ENCODE assay signal across 16 cellular contexts in the genomic region with DNA sequence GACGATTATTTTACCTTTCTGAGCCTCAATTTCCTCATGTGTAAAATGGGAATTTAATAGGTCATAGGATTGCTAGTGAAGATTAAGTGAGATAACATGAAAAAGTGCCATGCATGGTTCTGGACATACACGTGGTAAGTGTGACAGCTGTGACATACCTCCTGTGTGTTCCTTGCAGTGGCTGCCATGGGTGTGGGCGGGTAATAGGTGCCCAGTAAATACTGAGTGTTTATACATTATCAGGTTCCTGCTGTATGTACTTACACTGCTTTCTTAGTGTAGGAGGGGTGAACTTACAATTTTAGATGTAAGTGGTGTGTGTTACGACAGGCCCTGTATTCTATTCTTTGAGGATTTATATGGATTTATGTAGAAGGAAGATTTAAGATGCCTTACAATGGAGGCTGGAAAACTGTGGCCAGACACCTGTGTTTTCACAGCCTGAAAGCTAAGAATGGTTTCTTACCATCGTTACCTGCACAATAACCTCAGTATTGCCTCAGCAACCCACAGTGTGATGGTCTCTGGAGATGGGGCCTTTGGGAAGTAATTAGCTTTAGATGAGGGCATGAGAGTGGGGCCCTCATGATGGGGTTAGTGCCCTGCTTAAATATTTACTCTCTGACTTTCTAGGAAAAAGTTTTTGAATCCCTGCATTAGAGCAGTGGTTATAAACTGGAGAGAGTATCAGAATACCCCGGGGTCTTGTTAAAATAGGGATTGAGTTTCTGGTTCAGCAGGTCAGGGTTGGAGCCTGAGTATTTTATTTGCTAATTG.
"Had no signal": no experiment of that assay in that cellular context is flagged by ENCODE, and none has a peak within 500 bp of the region (broad histone marks: within the 10 kb centered on the region; RNA-seq: fewer than 3 reads in every experiment).

No MANE protein-coding gene starts in this region.

- H3K4me3 ChIP-seq: left ventricle myocardium inferior, neural progenitor cell, tibial nerve, vagina had no signal

- H3K36me3 ChIP-seq: neural progenitor cell, vagina had no signal

- H3K4me1 Mint-ChIP-seq: activated CD8-positive, alpha-beta memory T cell treated with anti-CD3 and anti-CD28 coated beads, Interleukin-2, amount 10 ng/mL, durations not matched to agents 7 days and 5 days; stimulated activated effector memory CD8-positive, alpha-beta T cell treated with anti-CD3 and anti-CD28 coated beads, Interleukin-12 subunit alpha, Interleukin-12 subunit beta, amount 100 ng/mL, for 72 hours had no signal

- H3K9me3 ChIP-seq: left ventricle myocardium inferior, tibial nerve, vagina had no signal

- H3K27ac Mint-ChIP-seq: activated CD8-positive, alpha-beta memory T cell treated with anti-CD3 and anti-CD28 coated beads, Interleukin-2, amount 10 ng/mL, durations not matched to agents 7 days and 5 days; activated naive CD8-positive, alpha-beta T cell; activated T-cell treated with anti-CD3 and anti-CD28 coated beads, Interleukin-2, amount 50 U/mL, for 24 hours; neural progenitor cell; stimulated activated effector memory CD8-positive, alpha-beta T cell treated with anti-CD3 and anti-CD28 coated beads, Interleukin-12 subunit alpha, Interleukin-12 subunit beta, amount 100 ng/mL, for 72 hours had no signal

- H3K27me3 ChIP-seq: brain microvascular endothelial cell, neural progenitor cell, tibial nerve, vagina had no signal

- H3K27ac ChIP-seq: brain microvascular endothelial cell, left ventricle myocardium inferior, neural progenitor cell, tibial nerve, vagina had no signal

- H3K4me3 Mint-ChIP-seq: activated CD8-positive, alpha-beta memory T cell treated with anti-CD3 and anti-CD28 coated beads, Interleukin-2, amount 10 ng/mL, durations not matched to agents 7 days and 5 days; activated naive CD8-positive, alpha-beta T cell; activated T-cell treated with anti-CD3 and anti-CD28 coated beads, Interleukin-2, amount 50 U/mL, for 24 hours; neural progenitor cell; stimulated activated effector memory CD8-positive, alpha-beta T cell treated with anti-CD3 and anti-CD28 coated beads, Interleukin-12 subunit alpha, Interleukin-12 subunit beta, amount 100 ng/mL, for 72 hours had no signal

- H2AFZ ChIP-seq: neural progenitor cell had no signal

- DNase-seq: activated CD4-positive, alpha-beta T cell treated with anti-CD3 and anti-CD28 coated beads, Interleukin-2, amount 50 U/mL, for 4 hours; activated CD8-positive, alpha-beta memory T cell treated with anti-CD3 and anti-CD28 coated beads, Interleukin-2, amount 10 ng/mL, durations not matched to agents 7 days and 5 days; activated effector memory CD4-positive, alpha-beta T cell treated with anti-CD3 and anti-CD28 coated beads, Interleukin-2, amount 50 U/mL, for 16 hours; activated T-cell treated with anti-CD3 and anti-CD28 coated beads, Interleukin-2, amount 50 U/mL, for 24 hours; brain microvascular endothelial cell; cerebellar nuclear complex; dermis blood vessel endothelial cell; erythroblast; left ventricle myocardium inferior; posterior cingulate gyrus had no signal

- ATAC-seq: activated CD4-positive, CD25-positive, alpha-beta regulatory T cell treated with anti-CD3 and anti-CD28 coated beads, Interleukin-2, amount 50 U/mL, for 24 hours; activated CD8-positive, alpha-beta memory T cell treated with anti-CD3 and anti-CD28 coated beads, Interleukin-2, amount 10 ng/mL, durations not matched to agents 7 days and 5 days; stimulated activated effector memory CD8-positive, alpha-beta T cell treated with anti-CD3 and anti-CD28 coated beads, Interleukin-12 subunit alpha, Interleukin-12 subunit beta, amount 100 ng/mL, for 72 hours had no signal

- H3K36me3 Mint-ChIP-seq: activated CD8-positive, alpha-beta memory T cell treated with anti-CD3 and anti-CD28 coated beads, Interleukin-2, amount 10 ng/mL, durations not matched to agents 7 days and 5 days; activated naive CD8-positive, alpha-beta T cell; stimulated activated effector memory CD8-positive, alpha-beta T cell treated with anti-CD3 and anti-CD28 coated beads, Interleukin-12 subunit alpha, Interleukin-12 subunit beta, amount 100 ng/mL, for 72 hours had no signal

- H3K4me1 ChIP-seq: neural progenitor cell had no signal
